19 cellular contexts compared by ENCODE assay signal in the genomic region with DNA sequence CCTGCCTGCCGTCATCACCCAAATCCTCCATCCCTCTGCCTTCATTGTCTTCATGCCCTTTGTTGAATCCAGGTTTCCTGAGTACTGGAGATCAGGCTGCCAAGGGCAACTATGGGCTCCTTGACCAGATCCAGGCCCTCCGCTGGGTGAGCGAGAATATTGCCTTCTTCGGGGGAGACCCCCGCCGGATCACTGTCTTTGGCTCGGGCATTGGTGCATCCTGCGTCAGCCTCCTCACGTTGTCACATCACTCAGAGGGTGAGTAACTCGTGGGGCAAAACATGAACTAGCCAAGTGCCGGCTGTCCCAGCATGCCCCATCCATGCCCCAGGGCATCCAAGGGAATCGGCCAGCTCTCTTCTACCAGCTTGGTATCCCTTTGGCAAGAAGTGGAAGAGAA. TPM values are rescaled to one million over a fixed set of nuclear protein-coding genes. Genes with fewer than 3 reads are reported as not detected.
DNase-seq lines count a peak whose midpoint lies in the region; ATAC-seq, FAIRE-seq and TF ChIP-seq lines count a peak whose summit lies in the region.
"Had no signal": no experiment of that assay in that cellular context is flagged by ENCODE, and none has a peak within 500 bp of the region (broad histone marks: within the 10 kb centered on the region; RNA-seq: fewer than 3 reads in every experiment).

No MANE protein-coding gene starts in this region.

- peaks cover 11% of the 10 kb centered on the region for H3K27me3 ChIP-seq in IMR-90 (ENCODE audit: control insufficient read depth, insufficient read depth, low read length)
- H3K27me3 ChIP-seq in bronchial epithelial cell (ENCODE audit: control insufficient read depth, insufficient read depth, low read length) = no peaks in the 10 kb centered on the region
- H3K27me3 ChIP-seq in sigmoid colon = no peaks in the 10 kb centered on the region
- peaks cover 18 to 57% of the 10 kb centered on the region in 2 experiments for H3K27me3 ChIP-seq in mesenchymal stem cell (ENCODE audit: control insufficient read depth in 1 of 2, insufficient read depth in 1 of 2, low read length in 2 of 2)

- H3K4me2 ChIP-seq in IMR-90 (ENCODE audit: low read depth, low read length) (no peak overlapping the region), mesenchymal stem cell (ENCODE audit: low read length, poor library complexity, severe bottlenecking) (no peak overlapping the region)

- H2AK5ac ChIP-seq in IMR-90 (ENCODE audit: low read depth, low read length) (no peak overlapping the region), mesenchymal stem cell (ENCODE audit: low read length, severe bottlenecking) (no peak overlapping the region)

- no peak overlapping the region for H3K9ac ChIP-seq in IMR-90 (ENCODE audit: low read depth, low read length)
- no peak overlapping the region for H3K9ac ChIP-seq in mesenchymal stem cell (ENCODE audit: low read length)
- H3K9ac ChIP-seq: BLaER1 had no signal

- in situ Hi-C loops in IMR-90 (cut with MboI; ENCODE audit: low sequenced_read_pairs) = no loop called here

- H4K8ac ChIP-seq in IMR-90 (ENCODE audit: low read depth in 2 of 2, low read length in 2 of 2) (no peak overlapping the region), mesenchymal stem cell (ENCODE audit: low read length) (no peak overlapping the region)

- no peak for TF ChIP-seq CTCF in IMR-90 (conservative IDR thresholded peaks at IDR 0.05; ENCODE audit: low read depth, low read length)
- no peak for TF ChIP-seq CTCF in bronchial epithelial cell (IDR thresholded peaks at IDR 0.05; ENCODE audit: insufficient read depth, low read length, severe bottlenecking)
- no peak for TF ChIP-seq CTCF in sigmoid colon (IDR thresholded peaks at IDR 0.05)

- no peaks in the 10 kb centered on the region for H4K20me1 ChIP-seq in IMR-90 (ENCODE audit: insufficient read depth, low read length)
- H4K20me1 ChIP-seq: BLaER1 had no signal

- H2BK12ac ChIP-seq in mesenchymal stem cell (ENCODE audit: low read length in 2 of 2) = no peak overlapping the region

- H3K4me1 ChIP-seq in IMR-90 (ENCODE audit: control insufficient read depth, insufficient read depth, low read length) = no peaks in the 10 kb centered on the region
- no peaks in the 10 kb centered on the region for H3K4me1 ChIP-seq in sigmoid colon
- no peaks in the 10 kb centered on the region for H3K4me1 ChIP-seq in mesenchymal stem cell (ENCODE audit: control insufficient read depth, insufficient read depth, low read depth, low read length)
- H3K4me1 ChIP-seq: Caco-2, HAP-1 had no signal

- H3K4me3 ChIP-seq in IMR-90 (ENCODE audit: insufficient read depth, low read depth, low read length) (no peak overlapping the region), bronchial epithelial cell (ENCODE audit: low read depth, low read length) (no peak overlapping the region), sigmoid colon (no peak overlapping the region), mesenchymal stem cell (ENCODE audit: insufficient read depth in 1 of 2, low read depth in 1 of 2, low read length in 2 of 2) (no peak overlapping the region)
- H3K4me3 ChIP-seq: BLaER1, HAP-1 had no signal

- no peak overlapping the region for H2BK15ac ChIP-seq in IMR-90 (ENCODE audit: low read depth, low read length)
- H2BK15ac ChIP-seq in mesenchymal stem cell (ENCODE audit: low read depth, poor library complexity, severe bottlenecking) = no peak overlapping the region

- CTCF ChIA-PET in IMR-90 (lab: Yijun Ruan, JAX) = no interaction called here

- POLR2A ChIA-PET in IMR-90 (lab: Charles Lee; ENCODE audit: unreplicated experiment) = no interaction called here

- DNase-seq in IMR-90 (no peak), bronchial epithelial cell (ENCODE audit: low read depth) (peak; percentile 27), epithelial cell of prostate (ENCODE audit: low read depth, low spot score) (peak; percentile 0), sigmoid colon (peak; percentile 37), cardiac septum (ENCODE audit: low spot score) (no peak), mesenchymal stem cell (no peak), cerebellum (ENCODE audit: low spot score) (no peak)
- DNase-seq in effector memory CD8-positive, alpha-beta T cell = no peak
- DNase-seq: 8988T; AML-193; Caco-2; CD8-positive, alpha-beta memory T cell; DND-41; GDM1 had no signal

- no peak overlapping the region for H3K56ac ChIP-seq in IMR-90 (ENCODE audit: extremely low read depth, insufficient read depth, low read length)

- TF ChIP-seq POLR2A in IMR-90 (IDR thresholded peaks at IDR 0.05; ENCODE audit: low read depth, low read length) (no peak), sigmoid colon (IDR thresholded peaks at IDR 0.05) (no peak)

- H3K27ac ChIP-seq in IMR-90 (ENCODE audit: insufficient read depth, low read length) (no peak overlapping the region), epithelial cell of prostate (no peak overlapping the region), sigmoid colon (no peak overlapping the region), mesenchymal stem cell (ENCODE audit: low read length, poor library complexity, severe bottlenecking) (no peak overlapping the region)
- H3K27ac ChIP-seq: BLaER1 had no signal

- H2AFZ ChIP-seq in IMR-90 (replicated peaks; ENCODE audit: low read length, poor library complexity) (peak overlapping the region; percentile 43), mesenchymal stem cell (ENCODE audit: low read depth, low read length) (no peak overlapping the region)

- no peak for FAIRE-seq in bronchial epithelial cell (lab: Jason Lieb, UNC)
- FAIRE-seq: GM12892, H1, HTR-8/SVneo had no signal

- intact Hi-C loops in IMR-90 (cut with micrococcal nuclease) = no loop called here
- intact Hi-C loops in sigmoid colon (cut with DNase I) = no loop called here
- intact Hi-C loops in cardiac septum (cut with DNase I) = no loop called here

- no peak for ATAC-seq in IMR-90 (ENCODE audit: low read depth)
- ATAC-seq in effector memory CD8-positive, alpha-beta T cell (replicated peaks) = no peak

- no peaks in the 10 kb centered on the region for H3K9me3 Mint-ChIP-seq in effector memory CD8-positive, alpha-beta T cell
- H3K9me3 Mint-ChIP-seq: CD8-positive, alpha-beta memory T cell had no signal

- no TSS peak for BruUV-seq in IMR-90 (replicated peaks; lab: Mats Ljungman, UMichigan)

- no peak overlapping the region for H3K4ac ChIP-seq in IMR-90 (ENCODE audit: low read depth, low read length)
- no peak overlapping the region for H3K4ac ChIP-seq in mesenchymal stem cell (ENCODE audit: low read depth in 1 of 2, low read length in 2 of 2)

- H3K27me3 Mint-ChIP-seq in effector memory CD8-positive, alpha-beta T cell = no peaks in the 10 kb centered on the region

- no peak overlapping the region for H4K5ac ChIP-seq in IMR-90 (ENCODE audit: low read depth, low read length)

- H3K27ac Mint-ChIP-seq in effector memory CD8-positive, alpha-beta T cell = no peak overlapping the region

- H3K36me3 Mint-ChIP-seq in effector memory CD8-positive, alpha-beta T cell (ENCODE audit: insufficient read depth) = peaks cover 11% of the 10 kb centered on the region

- H2BK5ac ChIP-seq in IMR-90 (ENCODE audit: low read depth, low read length, poor library complexity, severe bottlenecking) = no peak overlapping the region
- H2BK5ac ChIP-seq in mesenchymal stem cell (ENCODE audit: low read depth, low read length, poor library complexity, severe bottlenecking) = no peak overlapping the region

- no peak overlapping the region for H2AK9ac ChIP-seq in IMR-90 (replicated peaks; ENCODE audit: low read depth, low read length, poor library complexity)

- no peaks in the 10 kb centered on the region for H3K9me1 ChIP-seq in IMR-90 (ENCODE audit: insufficient read depth, low read length)

- no peak overlapping the region for H2BK120ac ChIP-seq in IMR-90 (ENCODE audit: low read depth, low read length)
- no peak overlapping the region for H2BK120ac ChIP-seq in mesenchymal stem cell (ENCODE audit: low read depth, low read length)

- TF ChIP-seq EP300 in sigmoid colon (IDR thresholded peaks at IDR 0.05) = no peak

- H3K4me3 Mint-ChIP-seq in effector memory CD8-positive, alpha-beta T cell = no peak overlapping the region
- H3K4me3 Mint-ChIP-seq: CD8-positive, alpha-beta memory T cell had no signal

- H3K23ac ChIP-seq in IMR-90 (ENCODE audit: low read depth, low read length) (no peak overlapping the region), mesenchymal stem cell (ENCODE audit: low read length in 2 of 2) (no peak overlapping the region)

- peaks cover 2 to 9% of the 10 kb centered on the region in 2 donors for H3K4me1 Mint-ChIP-seq in effector memory CD8-positive, alpha-beta T cell (ENCODE audit: low read depth in 2 of 2)

- H3K79me1 ChIP-seq in IMR-90 (ENCODE audit: low read depth in 1 of 2, low read length in 2 of 2) (no peaks in the 10 kb centered on the region), mesenchymal stem cell (replicated peaks; ENCODE audit: low read length, poor library complexity, severe bottlenecking) (no peaks in the 10 kb centered on the region)

- TF ChIP-seq RAD21 in IMR-90 (IDR thresholded peaks at IDR 0.05; ENCODE audit: low read length) = no peak

- H3K36me3 ChIP-seq in IMR-90 (ENCODE audit: control insufficient read depth, insufficient read depth, low read length) (no peaks in the 10 kb centered on the region), bronchial epithelial cell (ENCODE audit: control insufficient read depth, insufficient read depth, low read length) (no peaks in the 10 kb centered on the region), sigmoid colon (no peaks in the 10 kb centered on the region), mesenchymal stem cell (ENCODE audit: control insufficient read depth in 1 of 2, insufficient read depth in 2 of 2, low read depth in 1 of 2, low read length in 2 of 2) (no peaks in the 10 kb centered on the region)
- H3K36me3 ChIP-seq: HAP-1 had no signal

- 79% methylated on average over 9 of the region's 12 CpGs; no CpG with 5 or more reads in 1 of the 2 experiments for WGBS in IMR-90 (ENCODE audit: extremely low coverage in 2 of 2, insufficient read length in 1 of 2), 2 experiments
- WGBS in sigmoid colon, 2 donors = 95 to 96% methylated on average over 12 of the region's 12 CpGs
- 91% methylated on average over 12 of the region's 12 CpGs for WGBS in mesenchymal stem cell

- H4K91ac ChIP-seq in IMR-90 (ENCODE audit: insufficient read depth, low read depth, low read length) (no peak overlapping the region), mesenchymal stem cell (ENCODE audit: low read length) (no peak overlapping the region)

- no peaks in the 10 kb centered on the region for H3K9me3 ChIP-seq in IMR-90 (ENCODE audit: control insufficient read depth, insufficient read depth, low read length)
- no peaks in the 10 kb centered on the region for H3K9me3 ChIP-seq in sigmoid colon
- no peaks in the 10 kb centered on the region for H3K9me3 ChIP-seq in mesenchymal stem cell (ENCODE audit: control insufficient read depth, low read length)
- H3K9me3 ChIP-seq: BLaER1, Caco-2, HAP-1 had no signal

- dilution Hi-C loops in IMR-90 (cut with HindIII; ENCODE audit: low sequenced_read_pairs, unreplicated experiment) = no loop called here

- no peak overlapping the region for H3K18ac ChIP-seq in IMR-90 (ENCODE audit: low read depth, low read length)
- H3K18ac ChIP-seq in mesenchymal stem cell (ENCODE audit: low read depth in 1 of 2, low read length in 2 of 2) = no peak overlapping the region

- H2BK20ac ChIP-seq in IMR-90 (ENCODE audit: low read depth, low read length) = no peak overlapping the region

- H3K14ac ChIP-seq in IMR-90 (replicated peaks; ENCODE audit: low read depth, low read length) (no peak overlapping the region), mesenchymal stem cell (ENCODE audit: low read length in 2 of 2) (no peak overlapping the region)

RNA-seq across cellular contexts. Expression of a gene that starts 19.4 kb away (rescaled TPM):
- total RNA-seq in IMR-90 (2012; rRNA removed) (0.18 and 0.28 TPM in 2 replicates), bronchial epithelial cell (under 0.01 TPM in 2 replicates), sigmoid colon (1 to 10 TPM in 3 of 4 donors, under 1 TPM in 1; 0.99 to 3.6 (median 2.6) TPM), cardiac septum (0.67 TPM), cerebellum (21.4 TPM)
- polyA plus RNA-seq in IMR-90 (2012; rRNA removed) (0.36 and 0.39 TPM in 2 replicates), sigmoid colon (under 1 TPM in 2 of 3 donors, not detected in 1; under 0.01 to 0.95 TPM)
- 0.28 and 0.37 TPM in 2 replicates for polyA plus RNA-seq in IMR-90 (2012; cell fraction: cytosol; rRNA removed)
- polyA plus RNA-seq in IMR-90 (2012; cell fraction: nucleus; rRNA removed; ENCODE audit: low replicate concordance) = 1.9 TPM in 2 replicates
- 0.50 TPM for polyA plus RNA-seq in mesenchymal stem cell (2013, experiment 1 of 2)
- polyA plus RNA-seq in mesenchymal stem cell (2013, experiment 2 of 2) = 0.42 TPM

RNA-seq across cellular contexts. Expression of a gene that starts 45.7 kb away (rescaled TPM):
- total RNA-seq in IMR-90 (2012; rRNA removed) (9.1 and 12.5 TPM in 2 replicates), bronchial epithelial cell (8.2 and 16.3 TPM in 2 replicates), sigmoid colon (10 to 100 TPM; 15.6 to 27.6 (median 24.4) TPM), cardiac septum (19.1 TPM), cerebellum (27.3 TPM)
- polyA plus RNA-seq in IMR-90 (2012; rRNA removed) (17.3 and 19.8 TPM in 2 replicates), sigmoid colon (10 to 100 TPM in 2 of 3 donors, 1 to 10 TPM in 1; 4.9 to 17.4 (median 16.1) TPM)
- polyA plus RNA-seq in IMR-90 (2012; cell fraction: cytosol; rRNA removed) = 8.3 and 11.7 TPM in 2 replicates
- 40.9 and 50.3 TPM in 2 replicates for polyA plus RNA-seq in IMR-90 (2012; cell fraction: nucleus; rRNA removed; ENCODE audit: low replicate concordance)
- 12.0 TPM for polyA plus RNA-seq in mesenchymal stem cell (2013, experiment 1 of 2)
- 11.1 TPM for polyA plus RNA-seq in mesenchymal stem cell (2013, experiment 2 of 2)

RNA-seq across cellular contexts. Expression of a gene that starts 52.7 kb away (rescaled TPM):
- total RNA-seq in IMR-90 (2012; rRNA removed) = not detected in 2 replicates
- not detected in 2 replicates for polyA plus RNA-seq in IMR-90 (2012; rRNA removed)
- polyA plus RNA-seq in IMR-90 (2012; cell fraction: cytosol; rRNA removed) = not detected in 2 replicates
- polyA plus RNA-seq in IMR-90 (2012; cell fraction: nucleus; rRNA removed; ENCODE audit: low replicate concordance) = not detected in 2 replicates
- 0.26 TPM in 1 of 2 replicates, not detected in the other for total RNA-seq in bronchial epithelial cell
- 1 to 10 TPM in 3 of 4 donors, not detected in 1; 1.7 to 8.1 (median 3.2) TPM for total RNA-seq in sigmoid colon
- 10 to 100 TPM; 14.4 to 90.1 (median 39.1) TPM for polyA plus RNA-seq in sigmoid colon
- 2.3 TPM for total RNA-seq in cardiac septum
- not detected for polyA plus RNA-seq in mesenchymal stem cell (2013, experiment 1 of 2)
- polyA plus RNA-seq in mesenchymal stem cell (2013, experiment 2 of 2) = not detected
- 0.64 TPM for total RNA-seq in cerebellum
- total RNA-seq: H1 had no signal
- polyA plus RNA-seq: H1 had no signal

RNA-seq across cellular contexts. Expression of a gene that starts 57.5 kb away (rescaled TPM):
- total RNA-seq in IMR-90 (2012; rRNA removed) = not detected in 2 replicates
- not detected in 2 replicates for polyA plus RNA-seq in IMR-90 (2012; rRNA removed)
- not detected in 2 replicates for polyA plus RNA-seq in IMR-90 (2012; cell fraction: cytosol; rRNA removed)
- polyA plus RNA-seq in IMR-90 (2012; cell fraction: nucleus; rRNA removed; ENCODE audit: low replicate concordance) = not detected in 2 replicates
- not detected in 2 replicates for total RNA-seq in bronchial epithelial cell
- not detected for total RNA-seq in sigmoid colon
- polyA plus RNA-seq in sigmoid colon = 1 to 10 TPM in 1 of 3 donors, not detected in 2; 3.4 TPM
- not detected for total RNA-seq in cardiac septum
- polyA plus RNA-seq in mesenchymal stem cell (2013, experiment 1 of 2) = not detected
- not detected for polyA plus RNA-seq in mesenchymal stem cell (2013, experiment 2 of 2)
- total RNA-seq in cerebellum = not detected
- total RNA-seq: Caco-2, H1 had no signal
- polyA plus RNA-seq: H1 had no signal

RNA-seq across cellular contexts. Expression of a gene that starts 59.0 kb away (rescaled TPM):
- not detected in 2 replicates for total RNA-seq in IMR-90 (2012; rRNA removed)
- polyA plus RNA-seq in IMR-90 (2012; rRNA removed) = not detected in 2 replicates
- polyA plus RNA-seq in IMR-90 (2012; cell fraction: cytosol; rRNA removed) = not detected in 2 replicates
- not detected in 2 replicates for polyA plus RNA-seq in IMR-90 (2012; cell fraction: nucleus; rRNA removed; ENCODE audit: low replicate concordance)
- 0.13 TPM in 1 of 2 replicates, not detected in the other for total RNA-seq in bronchial epithelial cell
- total RNA-seq in sigmoid colon = not detected
- 10 to 100 TPM; 12.6 to 65.6 (median 16.2) TPM for polyA plus RNA-seq in sigmoid colon
- not detected for total RNA-seq in cardiac septum
- not detected for polyA plus RNA-seq in mesenchymal stem cell (2013, experiment 1 of 2)
- not detected for polyA plus RNA-seq in mesenchymal stem cell (2013, experiment 2 of 2)
- not detected for total RNA-seq in cerebellum
- total RNA-seq: CD8-positive, alpha-beta memory T cell; H1 had no signal
- polyA plus RNA-seq: CD8-positive, alpha-beta memory T cell had no signal

Comparison
In these comparisons a context has a peak if more than half of its experiments do, and no peak if none do; other contexts are left out.
1. DNase-seq: peak in bronchial epithelial cell (single experiment), epithelial cell of prostate (single experiment) and sigmoid colon (single experiment); none in IMR-90 (single experiment), cardiac septum (single experiment), effector memory CD8-positive, alpha-beta T cell (0 of 3), mesenchymal stem cell (single experiment) and cerebellum (single experiment).